Comparison of ENCODE assay signal across 8 cellular contexts in the genomic region with DNA sequence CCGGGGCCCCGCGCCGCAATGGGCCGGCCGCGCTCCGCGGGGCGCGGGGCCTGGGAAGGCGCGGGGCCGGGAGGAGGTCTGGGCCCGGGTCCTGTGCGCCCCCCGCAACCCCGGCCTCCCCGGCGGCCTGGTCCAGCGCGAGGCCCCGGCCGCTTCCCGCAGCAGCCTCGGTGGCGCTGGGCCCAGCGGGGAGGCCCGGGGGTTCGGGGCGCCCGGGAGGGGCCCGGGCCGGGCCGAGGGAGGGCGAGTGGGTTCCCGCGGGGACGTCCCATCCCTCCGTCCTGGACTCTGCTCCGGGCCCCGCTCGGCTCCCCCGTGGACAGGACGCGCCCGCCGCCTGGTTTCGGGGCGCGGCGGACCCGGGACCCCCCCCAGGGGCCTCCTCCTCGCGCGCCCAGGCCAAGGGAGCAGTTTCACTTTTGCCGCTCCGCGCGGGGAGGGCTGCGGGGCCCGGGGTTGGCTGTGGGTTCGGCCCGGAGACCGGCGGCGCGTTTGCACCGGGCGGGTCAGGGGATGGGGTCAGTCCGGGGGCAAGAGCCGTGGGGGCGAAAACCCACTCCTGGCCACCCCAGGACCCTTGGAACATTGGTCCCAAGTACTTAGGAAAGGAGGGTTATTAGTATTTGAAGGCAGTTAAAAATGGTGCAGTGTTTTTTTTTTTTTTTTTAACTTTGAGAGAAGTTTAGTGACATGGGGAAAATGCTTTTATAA. TPM values are rescaled to one million over a fixed set of nuclear protein-coding genes. Genes with fewer than 3 reads are reported as not detected.
DNase-seq lines count a peak whose midpoint lies in the region; ATAC-seq, FAIRE-seq and TF ChIP-seq lines count a peak whose summit lies in the region.

No MANE protein-coding gene starts in this region.

- H3K9me3 ChIP-seq in body of pancreas: no peaks in the 10 kb centered on the region

- ATAC-seq in GM21619 (IDR thresholded peaks at IDR 0.05; ENCODE audit: unreplicated experiment): peak; percentile 41
- peak; percentile 39 to 59 (median 44) for ATAC-seq in T-cell (replicated peaks in 1 of 4)
- peak; percentile 33 for ATAC-seq in body of pancreas

- TF ChIP-seq POLR2A in body of pancreas (IDR thresholded peaks at IDR 0.05): peak in 1 of 3 donors; percentile 14

- no peak for FAIRE-seq in HTR-8/SVneo (lab: Jason Lieb, UNC)

- H3K4me3 ChIP-seq in AG04449 (ENCODE audit: low read depth, low read length) (peak overlapping the region; percentile 63), body of pancreas (peak overlapping the region; percentile 32 to 78)

- POLR2A ChIA-PET in AG04449 (lab: Yijun Ruan, JAX) (no interaction called here), T-cell (lab: Charles Lee) (interaction anchor here (0.6 kb wide), 2 partner anchors 63 to 223 kb away, joined by 4 to 6 read pairs; no protein-coding TSS in a partner anchor)

- peak overlapping the region; percentile 78 to 90 (median 83) for H3K4me3 Mint-ChIP-seq in T-cell
- peak overlapping the region; percentile 67 to 85 (median 80) for H3K4me3 Mint-ChIP-seq in immature natural killer cell

- 0 to 1% methylated on average over 14 to 26 of the region's 73 CpGs for WGBS in body of pancreas, 2 donors

- H3K4me1 Mint-ChIP-seq in T-cell (peaks cover 38 to 46% (median 40%) of the 10 kb centered on the region in 3 donors), immature natural killer cell (peaks cover 32 to 41% of the 10 kb centered on the region in 2 donors)

- H3K27me3 Mint-ChIP-seq in T-cell (no peaks in the 10 kb centered on the region), immature natural killer cell (ENCODE audit: low read depth in 3 of 3) (peaks cover 0 to 9% (median 3%) of the 10 kb centered on the region in 3 donors)

- no peaks in the 10 kb centered on the region for H3K27me3 ChIP-seq in body of pancreas

- TF ChIP-seq CTCF in AG04449 (IDR thresholded peaks at IDR 0.05; ENCODE audit: insufficient read depth, low read length, missing control alignments) (no peak), body of pancreas (IDR thresholded peaks at IDR 0.05) (no peak)

- H3K27ac Mint-ChIP-seq in T-cell: peak overlapping the region; percentile 87
- peak overlapping the region; percentile 32 to 73 (median 63) for H3K27ac Mint-ChIP-seq in immature natural killer cell

- H3K4me1 ChIP-seq in body of pancreas: peaks cover 47% of the 10 kb centered on the region

- peaks cover 6% of the 10 kb centered on the region for H3K36me3 Mint-ChIP-seq in T-cell
- H3K36me3 Mint-ChIP-seq in immature natural killer cell: peaks cover 0 to 3% (median 0%) of the 10 kb centered on the region in 3 donors

- H3K9me3 Mint-ChIP-seq in T-cell (no peaks in the 10 kb centered on the region), immature natural killer cell (no peaks in the 10 kb centered on the region)

- H3K36me3 ChIP-seq in body of pancreas (replicated peaks in 1 of 2; ENCODE audit: insufficient read depth in 1 of 2, low read depth in 2 of 2): no peaks in the 10 kb centered on the region

- intact Hi-C loops in body of pancreas (cut with DNase I): no loop called here

- DNase-seq in AG04449 (ENCODE audit: low read depth, low spot score): no peak
- peak in 29 of 34 experiments; percentile 19 to 60 (median 41) for DNase-seq in T-cell
- peak; percentile 33 to 57 (median 42) for DNase-seq in body of pancreas
- DNase-seq in immature natural killer cell: peak; percentile 58 to 66 (median 62)
- DNase-seq in stimulated activated CD4-positive, alpha-beta T cell treated with anti-CD3 and anti-CD28 coated beads, Interleukin-12 subunit alpha, Interleukin-12 subunit beta, amount 100 ng/mL, for 4 hours: peak; percentile 53
- DNase-seq in ecto neural progenitor cell (ENCODE audit: low spot score): no peak
- no peak for DNase-seq in HTR-8/SVneo (ENCODE audit: insufficient read length, low spot score)

- CTCF ChIA-PET in AG04449 (lab: Yijun Ruan, JAX) (interaction anchor here (1.0 kb wide), 1 partner anchor 110 kb away, joined by 3 read pairs; no protein-coding TSS in a partner anchor), T-cell (lab: Charles Lee) (interaction anchor here (0.5 to 0.6 kb wide), 3 partner anchors 23 to 52 kb away, joined by 3 to 5 read pairs (median 4); no protein-coding TSS in a partner anchor)

- H3K27ac ChIP-seq in body of pancreas: peak overlapping the region; percentile 81 to 97 (median 90)

RNA-seq across cellular contexts. Expression of a gene that starts 0.6 kb away (rescaled TPM):
- total RNA-seq in T-cell (10 to 100 TPM; 48.4 to 77.2 (median 65.1) TPM), body of pancreas (10 to 100 TPM; 21.8 to 39.2 TPM)
- polyA plus RNA-seq in immature natural killer cell: 10 to 100 TPM in 1 of 3 donors, 1 to 10 TPM in 2; 5.6 to 11.8 (median 9.5) TPM

Comparison
In these comparisons a context has a peak if more than half of its experiments do, and no peak if none do; other contexts are left out.
1. DNase-seq: peak in T-cell (29 of 34), body of pancreas (4 of 4), immature natural killer cell (3 of 3) and stimulated activated CD4-positive, alpha-beta T cell treated with anti-CD3 and anti-CD28 coated beads, Interleukin-12 subunit alpha, Interleukin-12 subunit beta, amount 100 ng/mL, for 4 hours (single experiment); none in AG04449 (single experiment), ecto neural progenitor cell (single experiment) and HTR-8/SVneo (single experiment).
2. Peak in every context shown above with its lines, with median percentiles within 50 percentile points of each other: ATAC-seq.